Comparison of ENCODE assay signal across 13 cellular contexts in the genomic region with DNA sequence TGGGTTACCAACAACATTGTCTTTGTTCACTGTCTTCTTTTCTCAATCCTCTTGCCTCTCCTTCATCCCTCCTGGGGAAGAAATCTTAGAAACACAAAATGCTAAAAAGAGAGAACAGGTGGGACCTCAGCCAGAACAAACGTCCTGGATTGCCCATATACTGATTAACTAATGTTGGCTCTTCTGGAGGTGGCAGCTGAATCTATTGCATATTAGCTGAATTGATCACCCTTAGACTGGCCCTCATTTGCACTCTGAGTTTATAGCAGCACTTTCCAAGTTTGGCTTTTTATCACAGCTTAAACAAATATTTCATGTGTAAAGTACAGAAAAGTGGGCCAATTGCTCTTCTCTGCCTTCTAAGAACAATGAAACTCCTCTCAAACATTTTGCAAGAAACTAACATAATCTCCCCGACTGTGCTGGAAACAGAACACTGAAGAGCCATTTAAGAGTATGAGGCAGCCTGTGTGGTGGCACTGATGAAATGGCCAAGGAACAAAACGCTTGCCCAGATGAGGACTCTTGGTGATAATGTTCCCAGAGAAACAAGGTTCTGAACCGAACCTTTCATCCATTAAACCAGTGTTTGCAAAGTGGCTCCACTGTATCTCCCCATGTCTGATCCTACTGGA.
DNase-seq lines count a peak whose midpoint lies in the region; ATAC-seq and TF ChIP-seq lines count a peak whose summit lies in the region.
"Had no signal": no experiment of that assay in that cellular context is flagged by ENCODE, and none has a peak within 500 bp of the region (broad histone marks: within the 10 kb centered on the region; RNA-seq: fewer than 3 reads in every experiment).

No MANE protein-coding gene starts in this region.

- RAD21 ChIA-PET in HCT116 (lab: Charles Lee; ENCODE audit: low non-redundant PET in 1 of 2, low total read pairs in 2 of 2, uncharacterized antibody in 2 of 2, unreplicated experiment in 2 of 2): no interaction called here

- intact Hi-C loops in HCT116 (cut with micrococcal nuclease): no loop called here
- intact Hi-C loops in thyroid gland (cut with DNase I): no loop called here
- intact Hi-C loops in CD4-positive, alpha-beta memory T cell (cut with micrococcal nuclease): no loop called here

- H3K4me3 ChIP-seq in HCT116 (replicated peaks in 1 of 2; ENCODE audit: low read depth in 1 of 2, low read length in 2 of 2) (no peak overlapping the region), lung (no peak overlapping the region), thyroid gland (replicated peaks in 1 of 3) (no peak overlapping the region)
- H3K4me3 ChIP-seq in CD4-positive, alpha-beta memory T cell (ENCODE audit: low read length in 2 of 2): no peak overlapping the region

- peaks cover 0 to 6% (median under 1%) of the 10 kb centered on the region in 8 donors for H3K9me3 Mint-ChIP-seq in CD4-positive, alpha-beta memory T cell
- H3K9me3 Mint-ChIP-seq: CD8-positive, alpha-beta T cell; H9 had no signal

- H3K79me2 ChIP-seq in HCT116 (ENCODE audit: insufficient read depth, low read length): no peaks in the 10 kb centered on the region

- ATAC-seq in HCT116 (no peak), lung (ENCODE audit: insufficient read depth, low FRiP score) (peak; percentile 58)
- ATAC-seq: CD8-positive, alpha-beta T cell had no signal

- no peaks in the 10 kb centered on the region for H3K36me3 Mint-ChIP-seq in CD4-positive, alpha-beta memory T cell
- H3K36me3 Mint-ChIP-seq: CD8-positive, alpha-beta T cell had no signal

- no peak overlapping the region for H3K9ac ChIP-seq in HCT116 (ENCODE audit: low read length)

- no peak overlapping the region for H3K27ac Mint-ChIP-seq in CD4-positive, alpha-beta memory T cell
- H3K27ac Mint-ChIP-seq: CD8-positive, alpha-beta T cell; H9 had no signal

- POLR2A ChIA-PET in HCT116 (lab: Charles Lee): no interaction called here
- POLR2A ChIA-PET in CD4-positive, alpha-beta memory T cell (lab: Charles Lee; ENCODE audit: partially characterized antibody): no interaction called here

- no peaks in the 10 kb centered on the region for H4K20me1 ChIP-seq in HCT116 (ENCODE audit: insufficient read depth)

- H3K4me2 ChIP-seq in HCT116 (ENCODE audit: low read length): 0 out of 2 replicates have a peak overlapping the region, but pooled peaks have one; percentile 12

- H3K9me3 ChIP-seq in HCT116 (ENCODE audit: control insufficient read depth in 1 of 2, insufficient read depth in 1 of 2, low read depth in 1 of 2, low read length in 2 of 2) (no peaks in the 10 kb centered on the region), lung (ENCODE audit: control insufficient read depth in 2 of 2, insufficient read depth in 1 of 2, low read length in 1 of 2) (no peaks in the 10 kb centered on the region), thyroid gland (no peaks in the 10 kb centered on the region)
- no peaks in the 10 kb centered on the region for H3K9me3 ChIP-seq in CD4-positive, alpha-beta memory T cell (ENCODE audit: control insufficient read depth in 1 of 2, low read length in 2 of 2)
- H3K9me3 ChIP-seq: BE2C had no signal

- no peak for TF ChIP-seq POLR2A in HCT116 (IDR thresholded peaks at IDR 0.05; ENCODE audit: borderline replicate concordance, extremely low read depth, insufficient read depth, insufficient read length)
- no peak for TF ChIP-seq POLR2A in thyroid gland (IDR thresholded peaks at IDR 0.05)

- H3K4me3 Mint-ChIP-seq in CD4-positive, alpha-beta memory T cell: no peak overlapping the region
- H3K4me3 Mint-ChIP-seq: CD8-positive, alpha-beta T cell; H9 had no signal

- CTCF ChIA-PET in HCT116 (lab: Charles Lee): no interaction called here
- CTCF ChIA-PET in CD4-positive, alpha-beta memory T cell (lab: Charles Lee; ENCODE audit: partially characterized antibody): no interaction called here

- BruUV-seq in HCT116 (replicated peaks; lab: Mats Ljungman, UMichigan): no TSS peak

- WGBS in lung, 2 donors: 53 to 76% methylated on average over 4 of the region's 4 CpGs
- 17 to 33% methylated on average over 4 of the region's 4 CpGs for WGBS in thyroid gland, 2 donors

- H3K27ac ChIP-seq in HCT116 (ENCODE audit: low read depth, low read length) (no peak overlapping the region), VCaP (peak overlapping the region; percentile 38), lung (ENCODE audit: low read depth in 1 of 2, low read length in 1 of 2) (no peak overlapping the region), thyroid gland (no peak overlapping the region)
- H3K27ac ChIP-seq in CD4-positive, alpha-beta memory T cell (ENCODE audit: low read depth, low read length): no peak overlapping the region

- H3K9me2 ChIP-seq in HCT116 (ENCODE audit: insufficient read depth): no peaks in the 10 kb centered on the region

- TF ChIP-seq CTCF in HCT116 (IDR thresholded peaks at IDR 0.05 in 2 of 3, conservative IDR thresholded peaks at IDR 0.05 in 1 of 3; ENCODE audit: borderline replicate concordance in 1 of 3, insufficient read depth in 1 of 3, low read depth in 2 of 3, low read length in 2 of 3): no peak
- TF ChIP-seq CTCF in VCaP (conservative IDR thresholded peaks at IDR 0.05): no peak
- no peak for TF ChIP-seq CTCF in lung (IDR thresholded peaks at IDR 0.05; ENCODE audit: control extremely low read depth, extremely low read depth)
- TF ChIP-seq CTCF in thyroid gland (IDR thresholded peaks at IDR 0.05): no peak

- TF ChIP-seq RAD21 in HCT116 (IDR thresholded peaks at IDR 0.05; ENCODE audit: low read depth): no peak

- peaks cover 10 to 11% of the 10 kb centered on the region in 2 donors for H3K27me3 Mint-ChIP-seq in CD4-positive, alpha-beta memory T cell

- no peaks in the 10 kb centered on the region for H3K36me3 ChIP-seq in HCT116 (ENCODE audit: control insufficient read depth in 1 of 2, insufficient read depth in 2 of 2, low read length in 2 of 2)
- no peaks in the 10 kb centered on the region for H3K36me3 ChIP-seq in lung (ENCODE audit: control insufficient read depth in 2 of 2, insufficient read depth in 2 of 2, low read length in 2 of 2)
- H3K36me3 ChIP-seq in thyroid gland: no peaks in the 10 kb centered on the region
- no peaks in the 10 kb centered on the region for H3K36me3 ChIP-seq in CD4-positive, alpha-beta memory T cell (ENCODE audit: insufficient read depth, low read length)
- H3K36me3 ChIP-seq: BE2C had no signal

- no peaks in the 10 kb centered on the region for H3K4me1 Mint-ChIP-seq in CD4-positive, alpha-beta memory T cell

- H3K4me1 ChIP-seq in HCT116 (ENCODE audit: control insufficient read depth in 1 of 2, insufficient read depth in 2 of 2, low read length in 2 of 2): peaks cover 14 to 25% of the 10 kb centered on the region in 2 experiments
- peaks cover 0 to 2% of the 10 kb centered on the region in 2 donors for H3K4me1 ChIP-seq in lung (ENCODE audit: control insufficient read depth in 2 of 2, insufficient read depth in 2 of 2, low read length in 2 of 2)
- H3K4me1 ChIP-seq in thyroid gland: peaks cover 35 to 50% of the 10 kb centered on the region in 2 donors
- H3K4me1 ChIP-seq in CD4-positive, alpha-beta memory T cell (ENCODE audit: insufficient read depth, low read length): no peaks in the 10 kb centered on the region

- no peaks in the 10 kb centered on the region for H3K27me3 ChIP-seq in HCT116 (ENCODE audit: insufficient read depth, low read length)
- H3K27me3 ChIP-seq in lung (ENCODE audit: control insufficient read depth, insufficient read depth): no peaks in the 10 kb centered on the region
- no peaks in the 10 kb centered on the region for H3K27me3 ChIP-seq in thyroid gland
- H3K27me3 ChIP-seq in CD4-positive, alpha-beta memory T cell (ENCODE audit: insufficient read depth, low read length): no peaks in the 10 kb centered on the region
- H3K27me3 ChIP-seq: BE2C had no signal

- H2AFZ ChIP-seq in HCT116 (ENCODE audit: low read depth, low read length, poor library complexity, severe bottlenecking): peak overlapping the region; percentile 67

- DNase-seq in HCT116 (ENCODE audit: low read depth, low spot score) (no peak), lung (ENCODE audit: low spot score) (no peak), thyroid gland (peak; percentile 30 to 52), NCI-H187 (lab: John Stamatoyannopoulos, UW) (no peak)
- no peak for DNase-seq in CD4-positive, alpha-beta memory T cell
- DNase-seq in stimulated activated CD8-positive, alpha-beta memory T cell treated with anti-CD3 and anti-CD28 coated beads, Interleukin-4, amount 100 ng/mL, for 48 hours: no peak
- DNase-seq: BE2C; CD8-positive, alpha-beta T cell; H9; NCI-H146; NCI-H69; PC-3 had no signal

TF ChIP-seq in HCT116, 20 proteins besides CTCF, POLR2A, EP300 and RAD21 (continues in another document):
- no peak for TF ChIP-seq CEBPB (IDR thresholded peaks at IDR 0.05; ENCODE audit: low read depth)
- TF ChIP-seq EZH2 (IDR thresholded peaks at IDR 0.05): no peak
- TF ChIP-seq, protein P1, sequence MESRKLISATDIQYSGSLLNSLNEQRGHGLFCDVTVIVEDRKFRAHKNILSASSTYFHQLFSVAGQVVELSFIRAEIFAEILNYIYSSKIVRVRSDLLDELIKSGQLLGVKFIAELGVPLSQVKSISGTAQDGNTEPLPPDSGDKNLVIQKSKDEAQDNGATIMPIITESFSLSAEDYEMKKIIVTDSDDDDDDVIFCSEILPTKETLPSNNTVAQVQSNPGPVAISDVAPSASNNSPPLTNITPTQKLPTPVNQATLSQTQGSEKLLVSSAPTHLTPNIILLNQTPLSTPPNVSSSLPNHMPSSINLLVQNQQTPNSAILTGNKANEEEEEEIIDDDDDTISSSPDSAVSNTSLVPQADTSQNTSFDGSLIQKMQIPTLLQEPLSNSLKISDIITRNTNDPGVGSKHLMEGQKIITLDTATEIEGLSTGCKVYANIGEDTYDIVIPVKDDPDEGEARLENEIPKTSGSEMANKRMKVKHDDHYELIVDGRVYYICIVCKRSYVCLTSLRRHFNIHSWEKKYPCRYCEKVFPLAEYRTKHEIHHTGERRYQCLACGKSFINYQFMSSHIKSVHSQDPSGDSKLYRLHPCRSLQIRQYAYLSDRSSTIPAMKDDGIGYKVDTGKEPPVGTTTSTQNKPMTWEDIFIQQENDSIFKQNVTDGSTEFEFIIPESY (IDR thresholded peaks at IDR 0.05; ENCODE audit: extremely low read depth, insufficient replicate concordance, low read length): no peak
- no peak for TF ChIP-seq SP1 (IDR thresholded peaks at IDR 0.05; ENCODE audit: low read depth)
- no peak for TF ChIP-seq TCF7L2 (IDR thresholded peaks at IDR 0.05; ENCODE audit: borderline replicate concordance, extremely low read depth, insufficient read depth, insufficient read length)

Comparison
In these comparisons a context has a peak if more than half of its experiments do, and no peak if none do; other contexts are left out.
1. DNase-seq: peak in thyroid gland (2 of 2); none in HCT116 (single experiment), lung (single experiment), NCI-H187 (0 of 2), CD4-positive, alpha-beta memory T cell (0 of 5) and stimulated activated CD8-positive, alpha-beta memory T cell treated with anti-CD3 and anti-CD28 coated beads, Interleukin-4, amount 100 ng/mL, for 48 hours (single experiment).